Comparison of ENCODE assay signal across 1 cellular context in genomic region chr19:38374332-38375097, GRCh38.
TF ChIP-seq lines count a peak whose summit lies in the region.

PSMD8 (plus strand) TSS chr19:38374571; CDS start chr19:38374602, 31 bp downstream.

TF ChIP-seq in HepG2, 621 proteins besides CTCF, POLR2A, EP300 and RAD21 (continued from another document):
- TF ChIP-seq, protein P1, sequence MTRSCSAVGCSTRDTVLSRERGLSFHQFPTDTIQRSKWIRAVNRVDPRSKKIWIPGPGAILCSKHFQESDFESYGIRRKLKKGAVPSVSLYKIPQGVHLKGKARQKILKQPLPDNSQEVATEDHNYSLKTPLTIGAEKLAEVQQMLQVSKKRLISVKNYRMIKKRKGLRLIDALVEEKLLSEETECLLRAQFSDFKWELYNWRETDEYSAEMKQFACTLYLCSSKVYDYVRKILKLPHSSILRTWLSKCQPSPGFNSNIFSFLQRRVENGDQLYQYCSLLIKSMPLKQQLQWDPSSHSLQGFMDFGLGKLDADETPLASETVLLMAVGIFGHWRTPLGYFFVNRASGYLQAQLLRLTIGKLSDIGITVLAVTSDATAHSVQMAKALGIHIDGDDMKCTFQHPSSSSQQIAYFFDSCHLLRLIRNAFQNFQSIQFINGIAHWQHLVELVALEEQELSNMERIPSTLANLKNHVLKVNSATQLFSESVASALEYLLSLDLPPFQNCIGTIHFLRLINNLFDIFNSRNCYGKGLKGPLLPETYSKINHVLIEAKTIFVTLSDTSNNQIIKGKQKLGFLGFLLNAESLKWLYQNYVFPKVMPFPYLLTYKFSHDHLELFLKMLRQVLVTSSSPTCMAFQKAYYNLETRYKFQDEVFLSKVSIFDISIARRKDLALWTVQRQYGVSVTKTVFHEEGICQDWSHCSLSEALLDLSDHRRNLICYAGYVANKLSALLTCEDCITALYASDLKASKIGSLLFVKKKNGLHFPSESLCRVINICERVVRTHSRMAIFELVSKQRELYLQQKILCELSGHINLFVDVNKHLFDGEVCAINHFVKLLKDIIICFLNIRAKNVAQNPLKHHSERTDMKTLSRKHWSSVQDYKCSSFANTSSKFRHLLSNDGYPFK (CRISPR knock-in tag; IDR thresholded peaks at IDR 0.05; ENCODE audit: borderline replicate concordance), result peak; percentile 100
- TF ChIP-seq ZNF572 (CRISPR knock-in tag; IDR thresholded peaks at IDR 0.05) (no peak), ZNF256 (CRISPR knock-in tag; conservative IDR thresholded peaks at IDR 0.05) (no peak), FOXM1 (CRISPR knock-in tag; IDR thresholded peaks at IDR 0.05) (no peak), ZNF224 (CRISPR knock-in tag; IDR thresholded peaks at IDR 0.05) (peak; percentile 95), ZNF530 (CRISPR knock-in tag; IDR thresholded peaks at IDR 0.05; ENCODE audit: low read depth) (no peak), SUZ12 (IDR thresholded peaks at IDR 0.05; ENCODE audit: low read depth, low read length) (no peak), IKZF4 (CRISPR knock-in tag; IDR thresholded peaks at IDR 0.05; ENCODE audit: borderline replicate concordance, low read depth, not compliant biosample characterization) (no peak), XBP1 (CRISPR knock-in tag; IDR thresholded peaks at IDR 0.05) (no peak), ZNF567 (CRISPR knock-in tag; IDR thresholded peaks at IDR 0.05; ENCODE audit: borderline replicate concordance) (peak; percentile 70; the same call in 1 of the 2 replicates), E2F1 (CRISPR knock-in tag; IDR thresholded peaks at IDR 0.05) (peak; percentile 75), CREB1 (IDR thresholded peaks at IDR 0.05) (peak; percentile 92), CREB1 (CRISPR knock-in tag; IDR thresholded peaks at IDR 0.05) (peak; percentile 94), PATZ1 (CRISPR knock-in tag; IDR thresholded peaks at IDR 0.05) (peak; percentile 82), ELF4 (CRISPR knock-in tag; IDR thresholded peaks at IDR 0.05; ENCODE audit: borderline replicate concordance) (no peak; the same call in 1 of the 2 replicates), PLRG1 (conservative IDR thresholded peaks at IDR 0.05) (no peak), ZNF12 (CRISPR knock-in tag; IDR thresholded peaks at IDR 0.05) (0 out of 2 replicates have a peak, but pooled peaks have one; percentile 22), TBP (CRISPR knock-in tag; IDR thresholded peaks at IDR 0.05) (no peak), ZNF431 (CRISPR knock-in tag; IDR thresholded peaks at IDR 0.05; ENCODE audit: borderline replicate concordance, low read depth) (peak; percentile 43; the same call in 1 of the 2 replicates), NFIB (CRISPR knock-in tag; IDR thresholded peaks at IDR 0.05; ENCODE audit: borderline replicate concordance) (no peak), TAF15 (IDR thresholded peaks at IDR 0.05; ENCODE audit: low read depth, low read length, poor library complexity, severe bottlenecking) (no peak), ZNF331 (CRISPR knock-in tag; IDR thresholded peaks at IDR 0.05) (peak; percentile 40; the same call in 1 of the 2 replicates), ZFP36L1 (CRISPR knock-in tag; IDR thresholded peaks at IDR 0.05) (no peak; the same call in 1 of the 2 replicates), ZNF383 (CRISPR knock-in tag; IDR thresholded peaks at IDR 0.05; ENCODE audit: borderline replicate concordance) (no peak), ZMYM3 (CRISPR knock-in tag; IDR thresholded peaks at IDR 0.05) (no peak)
- TF ChIP-seq, protein P2, sequence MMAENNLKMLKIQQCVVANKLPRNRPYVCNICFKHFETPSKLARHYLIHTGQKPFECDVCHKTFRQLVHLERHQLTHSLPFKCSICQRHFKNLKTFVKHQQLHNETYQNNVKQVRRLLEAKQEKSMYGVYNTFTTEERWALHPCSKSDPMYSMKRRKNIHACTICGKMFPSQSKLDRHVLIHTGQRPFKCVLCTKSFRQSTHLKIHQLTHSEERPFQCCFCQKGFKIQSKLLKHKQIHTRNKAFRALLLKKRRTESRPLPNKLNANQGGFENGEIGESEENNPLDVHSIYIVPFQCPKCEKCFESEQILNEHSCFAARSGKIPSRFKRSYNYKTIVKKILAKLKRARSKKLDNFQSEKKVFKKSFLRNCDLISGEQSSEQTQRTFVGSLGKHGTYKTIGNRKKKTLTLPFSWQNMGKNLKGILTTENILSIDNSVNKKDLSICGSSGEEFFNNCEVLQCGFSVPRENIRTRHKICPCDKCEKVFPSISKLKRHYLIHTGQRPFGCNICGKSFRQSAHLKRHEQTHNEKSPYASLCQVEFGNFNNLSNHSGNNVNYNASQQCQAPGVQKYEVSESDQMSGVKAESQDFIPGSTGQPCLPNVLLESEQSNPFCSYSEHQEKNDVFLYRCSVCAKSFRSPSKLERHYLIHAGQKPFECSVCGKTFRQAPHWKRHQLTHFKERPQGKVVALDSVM (CRISPR knock-in tag; IDR thresholded peaks at IDR 0.05), result no peak
- TF ChIP-seq, protein P3, sequence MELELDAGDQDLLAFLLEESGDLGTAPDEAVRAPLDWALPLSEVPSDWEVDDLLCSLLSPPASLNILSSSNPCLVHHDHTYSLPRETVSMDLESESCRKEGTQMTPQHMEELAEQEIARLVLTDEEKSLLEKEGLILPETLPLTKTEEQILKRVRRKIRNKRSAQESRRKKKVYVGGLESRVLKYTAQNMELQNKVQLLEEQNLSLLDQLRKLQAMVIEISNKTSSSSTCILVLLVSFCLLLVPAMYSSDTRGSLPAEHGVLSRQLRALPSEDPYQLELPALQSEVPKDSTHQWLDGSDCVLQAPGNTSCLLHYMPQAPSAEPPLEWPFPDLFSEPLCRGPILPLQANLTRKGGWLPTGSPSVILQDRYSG (CRISPR knock-in tag; IDR thresholded peaks at IDR 0.05), result no peak
- TF ChIP-seq, protein P4, sequence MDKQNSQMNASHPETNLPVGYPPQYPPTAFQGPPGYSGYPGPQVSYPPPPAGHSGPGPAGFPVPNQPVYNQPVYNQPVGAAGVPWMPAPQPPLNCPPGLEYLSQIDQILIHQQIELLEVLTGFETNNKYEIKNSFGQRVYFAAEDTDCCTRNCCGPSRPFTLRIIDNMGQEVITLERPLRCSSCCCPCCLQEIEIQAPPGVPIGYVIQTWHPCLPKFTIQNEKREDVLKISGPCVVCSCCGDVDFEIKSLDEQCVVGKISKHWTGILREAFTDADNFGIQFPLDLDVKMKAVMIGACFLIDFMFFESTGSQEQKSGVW (CRISPR knock-in tag; IDR thresholded peaks at IDR 0.05; ENCODE audit: borderline replicate concordance), result no peak
- TF ChIP-seq, protein P5, sequence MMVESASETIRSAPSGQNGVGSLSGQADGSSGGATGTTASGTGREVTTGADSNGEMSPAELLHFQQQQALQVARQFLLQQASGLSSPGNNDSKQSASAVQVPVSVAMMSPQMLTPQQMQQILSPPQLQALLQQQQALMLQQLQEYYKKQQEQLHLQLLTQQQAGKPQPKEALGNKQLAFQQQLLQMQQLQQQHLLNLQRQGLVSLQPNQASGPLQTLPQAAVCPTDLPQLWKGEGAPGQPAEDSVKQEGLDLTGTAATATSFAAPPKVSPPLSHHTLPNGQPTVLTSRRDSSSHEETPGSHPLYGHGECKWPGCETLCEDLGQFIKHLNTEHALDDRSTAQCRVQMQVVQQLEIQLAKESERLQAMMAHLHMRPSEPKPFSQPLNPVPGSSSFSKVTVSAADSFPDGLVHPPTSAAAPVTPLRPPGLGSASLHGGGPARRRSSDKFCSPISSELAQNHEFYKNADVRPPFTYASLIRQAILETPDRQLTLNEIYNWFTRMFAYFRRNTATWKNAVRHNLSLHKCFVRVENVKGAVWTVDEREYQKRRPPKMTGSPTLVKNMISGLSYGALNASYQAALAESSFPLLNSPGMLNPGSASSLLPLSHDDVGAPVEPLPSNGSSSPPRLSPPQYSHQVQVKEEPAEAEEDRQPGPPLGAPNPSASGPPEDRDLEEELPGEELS (CRISPR knock-in tag; IDR thresholded peaks at IDR 0.05), result peak; percentile 56
- TF ChIP-seq, protein P6, sequence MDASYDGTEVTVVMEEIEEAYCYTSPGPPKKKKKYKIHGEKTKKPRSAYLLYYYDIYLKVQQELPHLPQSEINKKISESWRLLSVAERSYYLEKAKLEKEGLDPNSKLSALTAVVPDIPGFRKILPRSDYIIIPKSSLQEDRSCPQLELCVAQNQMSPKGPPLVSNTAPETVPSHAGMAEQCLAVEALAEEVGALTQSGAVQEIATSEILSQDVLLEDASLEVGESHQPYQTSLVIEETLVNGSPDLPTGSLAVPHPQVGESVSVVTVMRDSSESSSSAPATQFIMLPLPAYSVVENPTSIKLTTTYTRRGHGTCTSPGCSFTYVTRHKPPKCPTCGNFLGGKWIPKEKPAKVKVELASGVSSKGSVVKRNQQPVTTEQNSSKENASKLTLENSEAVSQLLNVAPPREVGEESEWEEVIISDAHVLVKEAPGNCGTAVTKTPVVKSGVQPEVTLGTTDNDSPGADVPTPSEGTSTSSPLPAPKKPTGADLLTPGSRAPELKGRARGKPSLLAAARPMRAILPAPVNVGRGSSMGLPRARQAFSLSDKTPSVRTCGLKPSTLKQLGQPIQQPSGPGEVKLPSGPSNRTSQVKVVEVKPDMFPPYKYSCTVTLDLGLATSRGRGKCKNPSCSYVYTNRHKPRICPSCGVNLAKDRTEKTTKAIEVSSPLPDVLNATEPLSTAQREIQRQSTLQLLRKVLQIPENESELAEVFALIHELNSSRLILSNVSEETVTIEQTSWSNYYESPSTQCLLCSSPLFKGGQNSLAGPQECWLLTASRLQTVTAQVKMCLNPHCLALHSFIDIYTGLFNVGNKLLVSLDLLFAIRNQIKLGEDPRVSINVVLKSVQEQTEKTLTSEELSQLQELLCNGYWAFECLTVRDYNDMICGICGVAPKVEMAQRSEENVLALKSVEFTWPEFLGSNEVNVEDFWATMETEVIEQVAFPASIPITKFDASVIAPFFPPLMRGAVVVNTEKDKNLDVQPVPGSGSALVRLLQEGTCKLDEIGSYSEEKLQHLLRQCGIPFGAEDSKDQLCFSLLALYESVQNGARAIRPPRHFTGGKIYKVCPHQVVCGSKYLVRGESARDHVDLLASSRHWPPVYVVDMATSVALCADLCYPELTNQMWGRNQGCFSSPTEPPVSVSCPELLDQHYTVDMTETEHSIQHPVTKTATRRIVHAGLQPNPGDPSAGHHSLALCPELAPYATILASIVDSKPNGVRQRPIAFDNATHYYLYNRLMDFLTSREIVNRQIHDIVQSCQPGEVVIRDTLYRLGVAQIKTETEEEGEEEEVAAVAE (CRISPR knock-in tag; IDR thresholded peaks at IDR 0.05; ENCODE audit: borderline replicate concordance), result peak; percentile 78; the same call in 1 of the 2 replicates
- TF ChIP-seq, protein P7, sequence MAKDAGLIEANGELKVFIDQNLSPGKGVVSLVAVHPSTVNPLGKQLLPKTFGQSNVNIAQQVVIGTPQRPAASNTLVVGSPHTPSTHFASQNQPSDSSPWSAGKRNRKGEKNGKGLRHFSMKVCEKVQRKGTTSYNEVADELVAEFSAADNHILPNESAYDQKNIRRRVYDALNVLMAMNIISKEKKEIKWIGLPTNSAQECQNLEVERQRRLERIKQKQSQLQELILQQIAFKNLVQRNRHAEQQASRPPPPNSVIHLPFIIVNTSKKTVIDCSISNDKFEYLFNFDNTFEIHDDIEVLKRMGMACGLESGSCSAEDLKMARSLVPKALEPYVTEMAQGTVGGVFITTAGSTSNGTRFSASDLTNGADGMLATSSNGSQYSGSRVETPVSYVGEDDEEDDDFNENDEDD (CRISPR knock-in tag; IDR thresholded peaks at IDR 0.05; ENCODE audit: borderline replicate concordance), result peak; percentile 49; the same call in 1 of the 2 replicates
